Comparison of ENCODE assay signal across 1 cellular context in genomic region chr1:34831721-34832246, GRCh38.
TF ChIP-seq lines count a peak whose summit lies in the region.

No MANE protein-coding gene starts in this region.

TF ChIP-seq in GM12878, 131 proteins besides CTCF, POLR2A, EP300 and RAD21:
- TF ChIP-seq EED (IDR thresholded peaks at IDR 0.05; ENCODE audit: low read depth) (peak; percentile 56; the same call in 1 of the 2 replicates), USF2 (IDR thresholded peaks at IDR 0.05; ENCODE audit: borderline replicate concordance, low read depth, low read length) (no peak), SMC3 (IDR thresholded peaks at IDR 0.05; ENCODE audit: borderline replicate concordance, low read length) (no peak), CBX3 (IDR thresholded peaks at IDR 0.05; ENCODE audit: borderline replicate concordance, low read depth) (no peak), ZBED1 (IDR thresholded peaks at IDR 0.05; ENCODE audit: borderline replicate concordance) (no peak)
